Comparison of ENCODE assay signal across 33 cellular contexts in genomic region chr7:120303105-120303504, GRCh38. TPM values are rescaled to one million over a fixed set of nuclear protein-coding genes. Genes with fewer than 3 reads are reported as not detected.
DNase-seq lines count a peak whose midpoint lies in the region; ATAC-seq, FAIRE-seq and TF ChIP-seq lines count a peak whose summit lies in the region.
"Had no signal": no experiment of that assay in that cellular context is flagged by ENCODE, and none has a peak within 500 bp of the region (broad histone marks: within the 10 kb centered on the region; RNA-seq: fewer than 3 reads in every experiment).

No MANE protein-coding gene starts in this region.

- no peak for DNase-seq in NCI-H1930 (lab: John Stamatoyannopoulos, UW)
- DNase-seq in posterior vena cava (ENCODE audit: low spot score) = no peak
- no peak for DNase-seq in GM19239 (ENCODE audit: insufficient read length, low spot score)
- no peak for DNase-seq in HFFc6
- DNase-seq: activated CD8-positive, alpha-beta T cell treated with anti-CD3 and anti-CD28 coated beads, Interleukin-2, amount 10 ng/mL, durations not matched to agents 7 days and 5 days; activated effector memory CD4-positive, alpha-beta T cell treated with Interleukin-2 at 50 U/mL for 16 hours; activated naive CD8-positive, alpha-beta T cell treated with anti-CD3 and anti-CD28 coated beads for 36 hours; activated T-cell treated with anti-CD3 and anti-CD28 coated beads for 4 hours; aorta; CD8-positive, alpha-beta T cell; cortex of kidney; endodermal cell; foreskin fibroblast; GOT3; heart right ventricle; naive thymus-derived CD8-positive, alpha-beta T cell; NCI-H1092 treated with DMSO at 0.1 percent for 48 hours; NCI-H187 treated with DMSO at 0.1 percent for 48 hours; NCI-H524 treated with DMSO at 0.1 percent for 48 hours; nucleus accumbens; right cardiac atrium; stimulated activated CD4-positive, alpha-beta T cell treated with anti-CD3 and anti-CD28 coated beads, Interleukin-2, amount 100 ng/mL, for 24 hours; T-helper 2 cell; transverse colon had no signal

- H3K27me3 Mint-ChIP-seq in HFFc6 (ENCODE audit: insufficient read depth) = no peaks in the 10 kb centered on the region
- H3K27me3 Mint-ChIP-seq: activated naive CD8-positive, alpha-beta T cell treated with anti-CD3 and anti-CD28 coated beads for 36 hours; B cell; naive thymus-derived CD8-positive, alpha-beta T cell had no signal

- H3K27ac Mint-ChIP-seq in HFFc6 = no peak overlapping the region
- H3K27ac Mint-ChIP-seq: activated CD8-positive, alpha-beta T cell treated with anti-CD3 and anti-CD28 coated beads, Interleukin-2, amount 10 ng/mL, durations not matched to agents 7 days and 5 days; activated naive CD8-positive, alpha-beta T cell treated with anti-CD3 and anti-CD28 coated beads for 36 hours; B cell; CD8-positive, alpha-beta T cell; endodermal cell; naive thymus-derived CD8-positive, alpha-beta T cell had no signal

- H3K4me3 Mint-ChIP-seq in HFFc6 = no peak overlapping the region
- H3K4me3 Mint-ChIP-seq: activated CD8-positive, alpha-beta T cell treated with anti-CD3 and anti-CD28 coated beads, Interleukin-2, amount 10 ng/mL, durations not matched to agents 7 days and 5 days; activated naive CD8-positive, alpha-beta T cell treated with anti-CD3 and anti-CD28 coated beads for 36 hours; B cell; CD8-positive, alpha-beta T cell; endodermal cell; naive thymus-derived CD8-positive, alpha-beta T cell had no signal

- ATAC-seq in GM18511 (IDR thresholded peaks at IDR 0.05; ENCODE audit: unreplicated experiment) (peak; percentile 51), GM21381 (IDR thresholded peaks at IDR 0.05; ENCODE audit: unreplicated experiment) (peak; percentile 48), HG02798 (IDR thresholded peaks at IDR 0.05; ENCODE audit: poor library complexity, unreplicated experiment) (peak; percentile 59), HG03378 (IDR thresholded peaks at IDR 0.05; ENCODE audit: unreplicated experiment) (peak; percentile 38)
- ATAC-seq: activated CD8-positive, alpha-beta T cell treated with anti-CD3 and anti-CD28 coated beads, Interleukin-2, amount 10 ng/mL, durations not matched to agents 7 days and 5 days; CD8-positive, alpha-beta T cell; esophagus mucosa; heart right ventricle; K562; naive thymus-derived CD8-positive, alpha-beta T cell; right cardiac atrium had no signal

- intact Hi-C loops in posterior vena cava (cut with DNase I) = no loop called here

- no peaks in the 10 kb centered on the region for H3K36me3 Mint-ChIP-seq in HFFc6 (ENCODE audit: low read depth)
- H3K36me3 Mint-ChIP-seq: activated naive CD8-positive, alpha-beta T cell treated with anti-CD3 and anti-CD28 coated beads for 36 hours; CD8-positive, alpha-beta T cell; naive thymus-derived CD8-positive, alpha-beta T cell had no signal

- FAIRE-seq in GM19239 (lab: Jason Lieb, UNC) = no peak
- FAIRE-seq: HTR-8/SVneo, K562 had no signal

- no peaks in the 10 kb centered on the region for H3K4me1 Mint-ChIP-seq in HFFc6 (ENCODE audit: low read depth)
- H3K4me1 Mint-ChIP-seq: activated naive CD8-positive, alpha-beta T cell treated with anti-CD3 and anti-CD28 coated beads for 36 hours; B cell had no signal

- no peak for TF ChIP-seq CTCF in HFFc6 (IDR thresholded peaks at IDR 0.05)

- peaks cover 16% of the 10 kb centered on the region for H3K9me3 Mint-ChIP-seq in HFFc6
- H3K9me3 Mint-ChIP-seq: CD8-positive, alpha-beta T cell; endodermal cell had no signal

RNA-seq across cellular contexts. Expression of gene KCND2, which starts 30.1 kb away (rescaled TPM):
- 1 to 10 TPM; 3.5 to 7.0 TPM for total RNA-seq in posterior vena cava
- total RNA-seq in HFFc6 (2021; fragmentation: NEBNext Ultra II Directional; extraction: Animal tissue kit (Norgen Biotek cat#: 25700)) = not detected
- total RNA-seq: activated CD8-positive, alpha-beta T cell treated with anti-CD3 and anti-CD28 coated beads, Interleukin-2, amount 10 ng/mL, durations not matched to agents 7 days and 5 days; activated naive CD8-positive, alpha-beta T cell treated with anti-CD3 and anti-CD28 coated beads for 36 hours; B cell; CD8-positive, alpha-beta T cell; esophagus mucosa; K562; M059J; naive thymus-derived CD8-positive, alpha-beta T cell had no signal

Comparison
In these comparisons a context has a peak if more than half of its experiments do, and no peak if none do; other contexts are left out.
1. RNA of gene KCND2, which starts 30.1 kb away (total RNA-seq): 3.5 to 7.0 TPM in posterior vena cava; not detected in HFFc6; every median in the first group is over 4 times any median in the second.
2. Peak in every context shown above with its lines, with median percentiles within 50 percentile points of each other: ATAC-seq.